ENCODE assay signal across 8 cellular contexts in the genomic region with DNA sequence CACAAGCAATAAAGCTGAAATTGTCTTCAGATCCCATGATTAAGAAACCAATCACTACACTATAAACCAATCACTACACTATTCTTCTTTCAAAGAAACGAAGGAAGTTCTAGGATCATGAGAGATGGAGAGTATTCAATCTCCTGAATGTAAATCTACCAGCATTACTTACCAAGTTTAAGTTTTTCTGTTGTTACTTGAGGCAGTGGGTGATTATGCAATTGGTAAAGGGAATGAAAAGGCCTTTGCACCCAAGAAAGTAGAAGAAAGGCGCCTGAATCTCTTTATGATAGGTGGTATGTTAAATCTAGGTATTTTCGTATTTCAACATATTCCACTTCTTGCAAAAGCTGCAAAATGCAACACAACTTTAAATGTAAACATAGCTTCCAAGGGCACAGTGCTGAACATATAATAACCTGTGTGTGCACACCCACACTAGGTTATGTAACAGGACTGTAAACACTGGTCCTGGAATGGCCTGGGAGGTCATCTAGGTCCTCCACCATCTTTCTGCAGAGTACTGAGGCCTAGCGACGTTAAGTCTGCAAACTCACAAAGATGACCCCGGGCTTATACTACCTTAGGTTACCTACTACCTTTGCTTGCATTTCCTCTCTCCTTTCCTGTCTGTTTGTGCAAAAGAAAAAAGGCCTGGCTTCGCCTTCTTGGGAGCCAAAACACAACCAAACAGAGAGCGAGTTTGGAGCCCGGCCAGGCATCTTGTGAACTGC. TPM values are rescaled to one million over a fixed set of nuclear protein-coding genes. Genes with fewer than 3 reads are reported as not detected.
DNase-seq lines count a peak whose midpoint lies in the region; ATAC-seq and TF ChIP-seq lines count a peak whose summit lies in the region.

No MANE protein-coding gene starts in this region.

- H3K36me3 Mint-ChIP-seq in neural progenitor cell = no peaks in the 10 kb centered on the region

- peaks cover 7% of the 10 kb centered on the region for H3F3A ChIP-seq in neural progenitor cell (ENCODE audit: low read depth)

- peak overlapping the region; percentile 93 for H3K4me3 Mint-ChIP-seq in neural progenitor cell

- H3K9me3 Mint-ChIP-seq in neural progenitor cell = no peaks in the 10 kb centered on the region

- peaks cover 12% of the 10 kb centered on the region for H3K4me1 ChIP-seq in neural progenitor cell

- H3K27me3 ChIP-seq in GM06990 (replicated peaks; ENCODE audit: control insufficient read depth, insufficient read depth, low read length) = no peaks in the 10 kb centered on the region
- H3K27me3 ChIP-seq in neural progenitor cell = no peaks in the 10 kb centered on the region

- H2AFZ ChIP-seq in neural progenitor cell (replicated peaks) = peak overlapping the region; percentile 97

- H3K27me3 Mint-ChIP-seq in neural progenitor cell (ENCODE audit: insufficient read depth, low read depth) = peaks cover 2% of the 10 kb centered on the region

- peak overlapping the region; percentile 66 for H3K4me3 ChIP-seq in GM06990 (replicated peaks; ENCODE audit: low read depth, low read length)
- peak overlapping the region; percentile 92 for H3K4me3 ChIP-seq in epithelial cell of proximal tubule (ENCODE audit: low read depth, low read length)
- H3K4me3 ChIP-seq in neural progenitor cell = peak overlapping the region; percentile 77

- no peak for TF ChIP-seq CTCF in GM06990 (IDR thresholded peaks at IDR 0.05; ENCODE audit: insufficient read depth, low read length, poor library complexity, severe bottlenecking)
- TF ChIP-seq CTCF in epithelial cell of proximal tubule (conservative IDR thresholded peaks at IDR 0.05; ENCODE audit: low read depth, low read length) = no peak
- no peak for TF ChIP-seq CTCF in neural progenitor cell (IDR thresholded peaks at IDR 0.05)

- H3K4me1 Mint-ChIP-seq in neural progenitor cell = peaks cover 19% of the 10 kb centered on the region

- no peak overlapping the region for H3K27ac ChIP-seq in neural progenitor cell

- H3K27ac Mint-ChIP-seq in neural progenitor cell = peak overlapping the region; percentile 93

- no peaks in the 10 kb centered on the region for H4K20me1 ChIP-seq in neural progenitor cell (ENCODE audit: low read depth)

- H3K4me2 ChIP-seq in neural progenitor cell = peak overlapping the region; percentile 90

- no peaks in the 10 kb centered on the region for H3K36me3 ChIP-seq in GM06990 (ENCODE audit: control insufficient read depth, insufficient read depth, low read length)
- no peaks in the 10 kb centered on the region for H3K36me3 ChIP-seq in neural progenitor cell

- ATAC-seq in GM19452 (IDR thresholded peaks at IDR 0.05; ENCODE audit: unreplicated experiment) (no peak), GM21825 (IDR thresholded peaks at IDR 0.05; ENCODE audit: unreplicated experiment) (no peak), GM18502 (IDR thresholded peaks at IDR 0.05; ENCODE audit: poor library complexity, unreplicated experiment) (no peak)

- no peaks in the 10 kb centered on the region for H3K9me3 ChIP-seq in neural progenitor cell (ENCODE audit: low read depth)

- DNase-seq in GM06990 (ENCODE audit: extremely low read depth, insufficient read length) (no peak), RPMI8226 (peak; percentile 84), epithelial cell of proximal tubule (ENCODE audit: low read depth) (no peak), neural progenitor cell (ENCODE audit: low spot score) (no peak), NCI-H1694 (lab: John Stamatoyannopoulos, UW) (no peak)

- H3K9ac ChIP-seq in neural progenitor cell = no peak overlapping the region

- H3K79me2 ChIP-seq in neural progenitor cell (ENCODE audit: low read depth) = peaks cover 30% of the 10 kb centered on the region

RNA-seq across cellular contexts. Expression of gene UAP1, which starts 1.1 kb away (rescaled TPM):
- 58.2 and 71.5 TPM in 2 replicates for total RNA-seq in epithelial cell of proximal tubule
- total RNA-seq in neural progenitor cell (ENCODE audit: low replicate concordance) = 34.8 and 57.1 TPM in 2 replicates
